In the genomic region with DNA sequence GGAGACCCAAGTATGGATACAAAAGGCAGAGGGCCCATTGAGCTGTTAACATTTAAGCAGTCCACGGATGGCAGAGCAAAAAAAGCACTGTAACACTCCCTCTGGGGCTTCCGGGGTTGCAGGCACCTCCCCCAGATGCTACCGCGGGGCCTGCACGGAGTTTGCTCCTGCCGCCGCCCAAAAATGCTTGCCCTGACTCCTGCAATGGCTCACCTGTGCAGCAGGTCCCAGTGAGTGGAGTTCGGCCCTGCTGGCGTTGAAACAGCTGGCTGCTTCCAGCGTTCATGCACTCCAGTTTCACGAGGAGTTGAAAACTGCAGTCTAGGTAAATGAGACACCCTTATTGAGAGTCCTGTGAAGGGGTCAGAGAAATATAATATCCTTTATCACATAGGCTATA, we compare ENCODE assay signal across 27 cellular contexts.
"Had no signal": no experiment of that assay in that cellular context is flagged by ENCODE, and none has a peak within 500 bp of the region (broad histone marks: within the 10 kb centered on the region; RNA-seq: fewer than 3 reads in every experiment).

No MANE protein-coding gene starts in this region.

- H3K4me3 Mint-ChIP-seq: natural killer cell treated with Interleukin-12 subunit alpha and Interleukin-12 subunit beta and Interleukin-15 and Interleukin-18, amount 100 ng/mL, for 72 hours; nephron progenitor cell; neural crest cell; stimulated activated effector memory CD8-positive, alpha-beta T cell treated with anti-CD3 and anti-CD28 coated beads, Interleukin-12 subunit alpha, Interleukin-12 subunit beta, amount 100 ng/mL, for 72 hours; stimulated activated naive B cell treated with anti-CD40 and anti-IgM and Interleukin-4, amounts not matched to agents 10 μg/mL and 1 μg/mL and 100 μg/mL, for 72 hours; stimulated activated naive CD8-positive, alpha-beta T cell treated with anti-CD3 and anti-CD28 coated beads, Interleukin-15, Interleukin-2, amounts not matched to agents 100 ng/mL and 50 ng/mL, for 24 hours had no signal

- H3K9me3 Mint-ChIP-seq: nephron progenitor cell had no signal

- H3K27me3 Mint-ChIP-seq: natural killer cell treated with Interleukin-12 subunit alpha and Interleukin-12 subunit beta and Interleukin-15 and Interleukin-18, amount 100 ng/mL, for 72 hours; progenitor cell of endocrine pancreas; stimulated activated naive B cell treated with anti-CD40 and anti-IgM and Interleukin-4, amounts not matched to agents 10 μg/mL and 1 μg/mL and 100 μg/mL, for 72 hours; stimulated activated naive CD8-positive, alpha-beta T cell treated with anti-CD3 and anti-CD28 coated beads, Interleukin-15, Interleukin-2, amounts not matched to agents 100 ng/mL and 50 ng/mL, for 24 hours had no signal

- ATAC-seq: natural killer cell treated with Interleukin-12 subunit alpha and Interleukin-12 subunit beta and Interleukin-15 and Interleukin-18, amount 100 ng/mL, for 72 hours; pancreas; psoas muscle; right cardiac atrium; right lobe of liver; stimulated activated effector memory CD8-positive, alpha-beta T cell treated with anti-CD3 and anti-CD28 coated beads, Interleukin-12 subunit alpha, Interleukin-12 subunit beta, amount 100 ng/mL, for 72 hours; stimulated activated naive B cell treated with anti-CD40 and anti-IgM and Interleukin-4, amounts not matched to agents 10 μg/mL and 1 μg/mL and 100 μg/mL, for 72 hours had no signal

- DNase-seq: nephron progenitor cell; nucleus accumbens; psoas muscle; sigmoid colon; small intestine; stimulated activated CD4-positive, alpha-beta T cell treated with anti-CD3 and anti-CD28 coated beads, Interleukin-15, amount 100 ng/mL, for 24 hours; stimulated activated CD4-positive, alpha-beta T cell treated with anti-CD3 and anti-CD28 coated beads, Interleukin-2, amount 100 ng/mL, for 24 hours; stimulated activated CD4-positive, alpha-beta T cell treated with anti-CD3 and anti-CD28 coated beads, Interleukin-2, amount 100 ng/mL, for 48 hours; stimulated activated CD4-positive, alpha-beta T cell treated with anti-CD3 and anti-CD28 coated beads, Interleukin-4, amount 100 ng/mL, for 24 hours; stimulated activated naive B cell treated with anti-CD40 and anti-IgM and Interleukin-4, amounts not matched to agents 10 μg/mL and 1 μg/mL and 100 μg/mL, for 72 hours; stimulated activated naive CD4-positive, alpha-beta T cell treated with Interleukin-2 at 50 U/mL for 16 hours; stomach; thyroid gland; trophoblast cell had no signal

- H3K27me3 ChIP-seq: neutrophil, pancreas, right lobe of liver, sigmoid colon, stomach, thyroid gland, tibial nerve, upper lobe of left lung, vagina had no signal

- H3K27ac ChIP-seq: neutrophil, pancreas, psoas muscle, right lobe of liver, sigmoid colon, stomach, thoracic aorta, thyroid gland, tibial nerve, upper lobe of left lung, vagina had no signal

- H3K4me3 ChIP-seq: pancreas, psoas muscle, right lobe of liver, sigmoid colon, stomach, thoracic aorta, thyroid gland, tibial nerve, upper lobe of left lung, vagina had no signal

- H3K4me1 Mint-ChIP-seq: nephron progenitor cell; neural crest cell; stimulated activated effector memory CD8-positive, alpha-beta T cell treated with anti-CD3 and anti-CD28 coated beads, Interleukin-12 subunit alpha, Interleukin-12 subunit beta, amount 100 ng/mL, for 72 hours; stimulated activated naive B cell treated with anti-CD40 and anti-IgM and Interleukin-4, amounts not matched to agents 10 μg/mL and 1 μg/mL and 100 μg/mL, for 72 hours had no signal

- H3K4me1 ChIP-seq: pancreas, psoas muscle, right lobe of liver, sigmoid colon, stomach, thyroid gland, tibial nerve, upper lobe of left lung, vagina had no signal

- H3K9me3 ChIP-seq: neutrophil, pancreas, psoas muscle, right lobe of liver, sigmoid colon, thoracic aorta, thyroid gland, upper lobe of left lung, vagina had no signal

- H3K36me3 Mint-ChIP-seq: stimulated activated effector memory CD8-positive, alpha-beta T cell treated with anti-CD3 and anti-CD28 coated beads, Interleukin-12 subunit alpha, Interleukin-12 subunit beta, amount 100 ng/mL, for 72 hours; stimulated activated naive B cell treated with anti-CD40 and anti-IgM and Interleukin-4, amounts not matched to agents 10 μg/mL and 1 μg/mL and 100 μg/mL, for 72 hours had no signal

- H3K36me3 ChIP-seq: neutrophil, pancreas, right lobe of liver, sigmoid colon, stomach, thoracic aorta, thyroid gland, tibial nerve, upper lobe of left lung, vagina had no signal

- H3K27ac Mint-ChIP-seq: natural killer cell treated with Interleukin-12 subunit alpha and Interleukin-12 subunit beta and Interleukin-15 and Interleukin-18, amount 100 ng/mL, for 72 hours; nephron progenitor cell; progenitor cell of endocrine pancreas; stimulated activated effector memory CD8-positive, alpha-beta T cell treated with anti-CD3 and anti-CD28 coated beads, Interleukin-12 subunit alpha, Interleukin-12 subunit beta, amount 100 ng/mL, for 72 hours; stimulated activated naive B cell treated with anti-CD40 and anti-IgM and Interleukin-4, amounts not matched to agents 10 μg/mL and 1 μg/mL and 100 μg/mL, for 72 hours; stimulated activated naive CD8-positive, alpha-beta T cell treated with anti-CD3 and anti-CD28 coated beads, Interleukin-15, Interleukin-2, amounts not matched to agents 100 ng/mL and 50 ng/mL, for 24 hours had no signal
